In the genomic region with DNA sequence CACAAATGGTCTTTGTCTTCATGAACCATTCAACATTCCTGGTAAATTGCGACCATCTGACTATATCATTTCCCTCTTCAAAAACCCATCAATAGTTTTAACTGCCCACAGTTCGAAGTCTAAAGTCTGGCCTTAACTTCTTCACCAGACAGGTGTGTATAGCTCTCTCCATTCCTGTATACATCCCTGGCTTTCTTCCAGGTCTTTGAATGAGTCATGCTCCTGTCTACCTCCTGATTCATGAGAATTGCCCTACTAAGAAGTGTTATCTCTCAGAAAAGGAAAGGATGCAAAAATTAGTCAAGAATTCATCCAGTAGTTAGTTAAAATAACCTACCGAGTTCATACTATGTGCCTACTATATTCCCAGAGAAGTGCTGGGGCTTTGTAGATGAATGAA, we compare ENCODE assay signal across 26 cellular contexts.
A peak's percentile ranks its signal among the peaks of the same experiment; 100 is the strongest.
DNase-seq lines count a peak whose midpoint lies in the region; ATAC-seq and TF ChIP-seq lines count a peak whose summit lies in the region.
"Had no signal": no experiment of that assay in that cellular context is flagged by ENCODE, and none has a peak within 500 bp of the region (broad histone marks: within the 10 kb centered on the region; RNA-seq: fewer than 3 reads in every experiment).

No MANE protein-coding gene starts in this region.

- H3K4me3 ChIP-seq in breast epithelium: no peak overlapping the region
- H3K4me3 ChIP-seq in PC-9: no peak overlapping the region
- H3K4me3 ChIP-seq: left lung, suprapubic skin, vagina had no signal

- H3K9me3 Mint-ChIP-seq in MCF 10A (ENCODE audit: unreplicated experiment): no peaks in the 10 kb centered on the region
- H3K9me3 Mint-ChIP-seq in CD4-positive, alpha-beta T cell: no peaks in the 10 kb centered on the region
- H3K9me3 Mint-ChIP-seq: activated naive CD4-positive, alpha-beta T cell treated with anti-CD3 and anti-CD28 coated beads, Interleukin-2, amount 50 U/mL, for 72 hours; activated T-cell treated with anti-CD3 and anti-CD28 coated beads, Interleukin-2, amount 50 U/mL, for 72 hours; CD4-positive, alpha-beta memory T cell; stimulated activated effector memory CD8-positive, alpha-beta T cell treated with anti-CD3 and anti-CD28 coated beads, Interleukin-12 subunit alpha, Interleukin-12 subunit beta, amount 100 ng/mL, for 72 hours; T-cell had no signal

- H3K36me3 Mint-ChIP-seq in MCF 10A (ENCODE audit: insufficient read depth, unreplicated experiment): no peaks in the 10 kb centered on the region
- no peaks in the 10 kb centered on the region for H3K36me3 Mint-ChIP-seq in CD4-positive, alpha-beta T cell (ENCODE audit: low read depth)
- H3K36me3 Mint-ChIP-seq: activated naive CD4-positive, alpha-beta T cell treated with anti-CD3 and anti-CD28 coated beads, Interleukin-2, amount 50 U/mL, for 72 hours; CD4-positive, alpha-beta memory T cell; IgD-negative memory B cell; stimulated activated effector memory CD8-positive, alpha-beta T cell treated with anti-CD3 and anti-CD28 coated beads, Interleukin-12 subunit alpha, Interleukin-12 subunit beta, amount 100 ng/mL, for 72 hours; T-cell had no signal

- H2AFZ ChIP-seq in PC-9: no peak overlapping the region

- no peaks in the 10 kb centered on the region for H3K27me3 Mint-ChIP-seq in MCF 10A (ENCODE audit: insufficient read depth, unreplicated experiment)
- peaks cover 13% of the 10 kb centered on the region for H3K27me3 Mint-ChIP-seq in CD4-positive, alpha-beta T cell

- H3K27me3 ChIP-seq in breast epithelium (no peaks in the 10 kb centered on the region), PC-9 (ENCODE audit: insufficient read depth, low read depth) (no peaks in the 10 kb centered on the region)
- no peaks in the 10 kb centered on the region for H3K27me3 ChIP-seq in CD4-positive, alpha-beta T cell (ENCODE audit: control insufficient read depth, insufficient read depth, low read length)
- H3K27me3 ChIP-seq: left lung, suprapubic skin, vagina had no signal

- H3K36me3 ChIP-seq in breast epithelium: no peaks in the 10 kb centered on the region
- no peaks in the 10 kb centered on the region for H3K36me3 ChIP-seq in PC-9 (ENCODE audit: low read depth)
- H3K36me3 ChIP-seq: left lung, suprapubic skin, vagina had no signal

- intact Hi-C loops in MCF 10A (cut with micrococcal nuclease): loop anchor here (1.0 to 10.0 kb wide), 4 partner anchors 40 to 1422 kb away; a partner anchor contains a TSS
- intact Hi-C loops in breast epithelium (cut with DNase I; ENCODE audit: low total_unique reads): no loop called here
- intact Hi-C loops in PC-9 (cut with micrococcal nuclease; ENCODE audit: unreplicated experiment): no loop called here
- intact Hi-C loops in CD4-positive, alpha-beta T cell (cut with DNase I, micrococcal nuclease): no loop called here

- ATAC-seq in esophagus mucosa (peak; percentile 59), GM21360 (IDR thresholded peaks at IDR 0.05; ENCODE audit: unreplicated experiment) (no peak), HG03196 (IDR thresholded peaks at IDR 0.05; ENCODE audit: unreplicated experiment) (no peak)
- no peak for ATAC-seq in CD4-positive, alpha-beta T cell (ENCODE audit: poor library complexity)
- ATAC-seq: activated naive CD4-positive, alpha-beta T cell treated with anti-CD3 and anti-CD28 coated beads, Interleukin-2, amount 50 U/mL, for 72 hours; activated T-cell treated with anti-CD3 and anti-CD28 coated beads, Interleukin-2, amount 50 U/mL, for 72 hours; left lung; stimulated activated effector memory CD8-positive, alpha-beta T cell treated with anti-CD3 and anti-CD28 coated beads, Interleukin-12 subunit alpha, Interleukin-12 subunit beta, amount 100 ng/mL, for 72 hours; T-cell had no signal

- peaks cover 10% of the 10 kb centered on the region for H3K4me1 Mint-ChIP-seq in MCF 10A (ENCODE audit: insufficient read depth, unreplicated experiment)
- H3K4me1 Mint-ChIP-seq in CD4-positive, alpha-beta T cell (ENCODE audit: low read depth): no peaks in the 10 kb centered on the region
- H3K4me1 Mint-ChIP-seq: CD4-positive, alpha-beta memory T cell; IgD-negative memory B cell; stimulated activated effector memory CD8-positive, alpha-beta T cell treated with anti-CD3 and anti-CD28 coated beads, Interleukin-12 subunit alpha, Interleukin-12 subunit beta, amount 100 ng/mL, for 72 hours; T-cell had no signal

- peak; percentile 88 for DNase-seq in MCF 10A (ENCODE audit: unreplicated experiment)
- DNase-seq in breast epithelium (ENCODE audit: low spot score in 2 of 2): no peak
- DNase-seq in PC-9: peak; percentile 21 to 43
- DNase-seq in HEK293T (ENCODE audit: extremely low spot score): no peak
- no peak for DNase-seq in CD4-positive, alpha-beta T cell
- DNase-seq: activated CD4-positive, alpha-beta T cell treated with anti-CD3 and anti-CD28 coated beads for 1 hour; activated CD8-positive, alpha-beta memory T cell treated with anti-CD3 and anti-CD28 coated beads for 24 hours; activated T-cell treated with anti-CD3 and anti-CD28 coated beads, Interleukin-2, amount 50 U/mL, for 72 hours; CD4-positive, alpha-beta memory T cell; effector memory CD4-positive, alpha-beta T cell; glutamatergic neuron; left lung; NCI-H1694; NCI-H2227 treated with DMSO at 0.1 percent for 48 hours; posterior cingulate gyrus; Right ventricle myocardium superior; T-cell had no signal

- BruUV-seq in MCF 10A (replicated peaks; lab: Mats Ljungman, UMichigan): no TSS peak
- no TSS peak for BruUV-seq in PC-9 (replicated peaks; lab: Mats Ljungman, UMichigan)

- TF ChIP-seq CTCF in MCF 10A (IDR thresholded peaks at IDR 0.05; ENCODE audit: unreplicated experiment) (no peak), breast epithelium (IDR thresholded peaks at IDR 0.05) (no peak), PC-9 (conservative IDR thresholded peaks at IDR 0.05) (no peak)
- no peak for TF ChIP-seq CTCF in CD4-positive, alpha-beta T cell (IDR thresholded peaks at IDR 0.05)

- CTCF ChIA-PET in MCF 10A (lab: Yijun Ruan, JAX) (interaction anchor here (0.6 to 5.0 kb wide), 13 partner anchors 29 to 1537 kb away, joined by 3 to 22 read pairs (median 5); no protein-coding TSS in a partner anchor), PC-9 (lab: Charles Lee) (interaction anchor here (0.5 kb wide), 1 partner anchor 173 kb away, joined by 3 read pairs; no protein-coding TSS in a partner anchor), HEK293T (lab: Yijun Ruan, JAX) (interaction anchor here (1.0 kb wide), 1 partner anchor 38 kb away, joined by 4 read pairs; no protein-coding TSS in a partner anchor)
- CTCF ChIA-PET in CD4-positive, alpha-beta T cell (lab: Charles Lee): no interaction called here

- no peak overlapping the region for H3K27ac ChIP-seq in breast epithelium
- no peak overlapping the region for H3K27ac ChIP-seq in PC-9
- H3K27ac ChIP-seq in CD4-positive, alpha-beta T cell (ENCODE audit: low read depth, low read length): no peak overlapping the region
- H3K27ac ChIP-seq: HL-60, left lung, suprapubic skin, vagina had no signal

- H3K79me2 ChIP-seq in PC-9 (ENCODE audit: low read depth): no peaks in the 10 kb centered on the region

- no peaks in the 10 kb centered on the region for H3K9me2 ChIP-seq in PC-9 (ENCODE audit: insufficient read depth)

- no peaks in the 10 kb centered on the region for H4K20me1 ChIP-seq in PC-9 (ENCODE audit: insufficient read depth)

- POLR2A ChIA-PET in MCF 10A (lab: Yijun Ruan, JAX) (interaction anchor here (0.7 to 3.9 kb wide), 3 partner anchors 18 to 31 kb away, joined by 3 to 27 read pairs (median 4); no protein-coding TSS in a partner anchor), PC-9 (lab: Charles Lee; ENCODE audit: unreplicated experiment) (interaction anchor here (0.6 kb wide), 1 partner anchor 1409 kb away, joined by 5 read pairs; no protein-coding TSS in a partner anchor), HEK293T (lab: Yijun Ruan, JAX) (no interaction called here)
- POLR2A ChIA-PET in CD4-positive, alpha-beta T cell (lab: Charles Lee): no interaction called here

- no peaks in the 10 kb centered on the region for H3K4me1 ChIP-seq in breast epithelium
- no peaks in the 10 kb centered on the region for H3K4me1 ChIP-seq in PC-9 (replicated peaks; ENCODE audit: insufficient read depth)
- H3K4me1 ChIP-seq: left lung, suprapubic skin, vagina had no signal

- H3K27ac Mint-ChIP-seq in MCF 10A (ENCODE audit: low read depth, unreplicated experiment): peak overlapping the region; percentile 13
- no peak overlapping the region for H3K27ac Mint-ChIP-seq in CD4-positive, alpha-beta T cell
- H3K27ac Mint-ChIP-seq: activated naive CD4-positive, alpha-beta T cell treated with anti-CD3 and anti-CD28 coated beads, Interleukin-2, amount 50 U/mL, for 72 hours; activated T-cell treated with anti-CD3 and anti-CD28 coated beads, Interleukin-2, amount 50 U/mL, for 72 hours; CD4-positive, alpha-beta memory T cell; IgD-negative memory B cell; stimulated activated effector memory CD8-positive, alpha-beta T cell treated with anti-CD3 and anti-CD28 coated beads, Interleukin-12 subunit alpha, Interleukin-12 subunit beta, amount 100 ng/mL, for 72 hours; T-cell had no signal

- H3K9me3 ChIP-seq in breast epithelium (no peaks in the 10 kb centered on the region), PC-9 (ENCODE audit: insufficient read depth, low read depth) (no peaks in the 10 kb centered on the region; the same call in 1 of the 2 replicates)
- H3K9me3 ChIP-seq in CD4-positive, alpha-beta T cell (ENCODE audit: control insufficient read depth, low read length): no peaks in the 10 kb centered on the region
- H3K9me3 ChIP-seq: left lung, suprapubic skin, vagina had no signal

- H3K4me2 ChIP-seq in PC-9: no peak overlapping the region

- no peak overlapping the region for H3K4me3 Mint-ChIP-seq in MCF 10A (ENCODE audit: unreplicated experiment)
- no peak overlapping the region for H3K4me3 Mint-ChIP-seq in CD4-positive, alpha-beta T cell
- H3K4me3 Mint-ChIP-seq: activated T-cell treated with anti-CD3 and anti-CD28 coated beads, Interleukin-2, amount 50 U/mL, for 72 hours; CD4-positive, alpha-beta memory T cell; IgD-negative memory B cell; stimulated activated effector memory CD8-positive, alpha-beta T cell treated with anti-CD3 and anti-CD28 coated beads, Interleukin-12 subunit alpha, Interleukin-12 subunit beta, amount 100 ng/mL, for 72 hours; T-cell had no signal

- TF ChIP-seq POLR2A in breast epithelium (IDR thresholded peaks at IDR 0.05): no peak

- H3F3A ChIP-seq in PC-9 (ENCODE audit: insufficient read depth, low read depth): no peaks in the 10 kb centered on the region

TF ChIP-seq in HEK293T, 16 proteins besides CTCF, POLR2A, EP300 and RAD21 (continues in another document):
- no peak for TF ChIP-seq L3MBTL2 (conservative IDR thresholded peaks at IDR 0.05)
- no peak for TF ChIP-seq BHLHE40 (IDR thresholded peaks at IDR 0.05; ENCODE audit: borderline replicate concordance)
- TF ChIP-seq, protein P1, sequence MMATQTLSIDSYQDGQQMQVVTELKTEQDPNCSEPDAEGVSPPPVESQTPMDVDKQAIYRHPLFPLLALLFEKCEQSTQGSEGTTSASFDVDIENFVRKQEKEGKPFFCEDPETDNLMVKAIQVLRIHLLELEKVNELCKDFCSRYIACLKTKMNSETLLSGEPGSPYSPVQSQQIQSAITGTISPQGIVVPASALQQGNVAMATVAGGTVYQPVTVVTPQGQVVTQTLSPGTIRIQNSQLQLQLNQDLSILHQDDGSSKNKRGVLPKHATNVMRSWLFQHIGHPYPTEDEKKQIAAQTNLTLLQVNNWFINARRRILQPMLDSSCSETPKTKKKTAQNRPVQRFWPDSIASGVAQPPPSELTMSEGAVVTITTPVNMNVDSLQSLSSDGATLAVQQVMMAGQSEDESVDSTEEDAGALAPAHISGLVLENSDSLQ (IDR thresholded peaks at IDR 0.05): no peak
- no peak for TF ChIP-seq SUZ12 (IDR thresholded peaks at IDR 0.05)

Comparison
In these comparisons a context has a peak if more than half of its experiments do, and no peak if none do; other contexts are left out.
1. DNase-seq: peak in MCF 10A (single experiment) and PC-9 (2 of 2); none in breast epithelium (0 of 2), HEK293T (single experiment) and CD4-positive, alpha-beta T cell (0 of 10).
2. POLR2A ChIA-PET loops: an anchor here in MCF 10A (0.7 to 3.9 kb wide) and PC-9 (0.6 kb wide); none called in HEK293T and CD4-positive, alpha-beta T cell.